In the genomic region with DNA sequence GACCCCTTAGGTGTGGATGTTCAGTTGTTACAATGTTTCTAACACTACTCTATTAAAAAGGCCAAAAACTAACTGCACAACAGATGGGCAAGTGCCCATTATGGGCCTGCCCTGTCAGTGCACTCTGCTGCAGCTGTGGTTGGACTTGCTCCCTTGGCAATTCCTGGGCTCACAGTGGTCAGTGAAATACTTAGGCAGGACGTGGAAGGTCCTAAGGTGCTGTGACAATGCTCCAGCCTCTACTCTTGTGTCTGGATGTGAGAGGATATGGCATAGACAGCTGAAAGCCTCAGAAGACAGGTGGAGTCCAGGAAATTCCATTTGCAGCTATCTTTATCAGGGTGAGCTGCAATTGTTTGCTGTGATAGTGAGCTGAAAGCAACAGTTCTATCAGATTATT, we compare ENCODE assay signal across 18 cellular contexts.
"Had no signal": no experiment of that assay in that cellular context is flagged by ENCODE, and none has a peak within 500 bp of the region (broad histone marks: within the 10 kb centered on the region; RNA-seq: fewer than 3 reads in every experiment).

No MANE protein-coding gene starts in this region.

- H3K27ac ChIP-seq: adrenal gland, cardiac muscle cell, hepatocyte, left lung, tibial artery, uterus had no signal

- H2AFZ ChIP-seq: hepatocyte had no signal

- H3K4me3 ChIP-seq: adrenal gland, cardiac muscle cell, hepatocyte, left lung, tibial artery, uterus had no signal

- H3K27me3 ChIP-seq: cardiac muscle cell, hepatocyte, left lung, tibial artery, uterus had no signal

- H3K79me2 ChIP-seq: hepatocyte had no signal

- H3K9me3 Mint-ChIP-seq: activated CD4-positive, alpha-beta memory T cell treated with anti-CD3 and anti-CD28 coated beads for 36 hours; activated T-cell treated with anti-CD3 and anti-CD28 coated beads, Interleukin-2, amount 50 U/mL, for 24 hours; naive thymus-derived CD8-positive, alpha-beta T cell; stimulated activated naive B cell treated with anti-CD40 and anti-IgM and Interleukin-4, amounts not matched to agents 10 μg/mL and 1 μg/mL and 100 μg/mL, for 72 hours had no signal

- H3K36me3 ChIP-seq: adrenal gland, cardiac muscle cell, left lung, tibial artery, uterus had no signal

- DNase-seq: activated CD4-positive, alpha-beta memory T cell treated with anti-CD3 and anti-CD28 coated beads for 36 hours; activated CD4-positive, alpha-beta T cell treated with anti-CD3 and anti-CD28 coated beads for 36 hours; activated effector memory CD4-positive, alpha-beta T cell treated with Interleukin-2 at 50 U/mL for 16 hours; activated naive CD4-positive, alpha-beta T cell treated with anti-CD3 and anti-CD28 coated beads, Interleukin-2, amount 50 U/mL, for 16 hours; activated T-cell treated with anti-CD3 and anti-CD28 coated beads, Interleukin-2, amount 50 U/mL, for 24 hours; adrenal gland; left lung; mammary epithelial cell; naive thymus-derived CD8-positive, alpha-beta T cell; stimulated activated CD4-positive, alpha-beta T cell treated with anti-CD3 and anti-CD28 coated beads, Interleukin-15, amount 100 ng/mL, for 24 hours; stimulated activated CD4-positive, alpha-beta T cell treated with anti-CD3 and anti-CD28 coated beads, Interleukin-4, amount 100 ng/mL, for 1 hour; stimulated activated naive B cell treated with anti-CD40 and anti-IgM and Interleukin-4, amounts not matched to agents 10 μg/mL and 1 μg/mL and 100 μg/mL, for 72 hours; T1000; tibial artery; uterus had no signal

- H3K27ac Mint-ChIP-seq: activated CD4-positive, alpha-beta memory T cell treated with anti-CD3 and anti-CD28 coated beads for 36 hours; activated CD4-positive, alpha-beta T cell treated with anti-CD3 and anti-CD28 coated beads for 36 hours; activated T-cell treated with anti-CD3 and anti-CD28 coated beads, Interleukin-2, amount 50 U/mL, for 24 hours; stimulated activated naive B cell treated with anti-CD40 and anti-IgM and Interleukin-4, amounts not matched to agents 10 μg/mL and 1 μg/mL and 100 μg/mL, for 72 hours had no signal

- H3K4me2 ChIP-seq: hepatocyte had no signal

- H3K36me3 Mint-ChIP-seq: activated CD4-positive, alpha-beta memory T cell treated with anti-CD3 and anti-CD28 coated beads for 36 hours; naive thymus-derived CD8-positive, alpha-beta T cell; stimulated activated naive B cell treated with anti-CD40 and anti-IgM and Interleukin-4, amounts not matched to agents 10 μg/mL and 1 μg/mL and 100 μg/mL, for 72 hours had no signal

- FAIRE-seq: endometrium had no signal

- H3K4me1 ChIP-seq: adrenal gland, left lung, tibial artery, uterus had no signal

- ATAC-seq: left lung; naive thymus-derived CD8-positive, alpha-beta T cell had no signal

- H3K9me3 ChIP-seq: adrenal gland, left lung, tibial artery, uterus had no signal

- H3K4me3 Mint-ChIP-seq: activated CD4-positive, alpha-beta memory T cell treated with anti-CD3 and anti-CD28 coated beads for 36 hours; activated CD4-positive, alpha-beta T cell treated with anti-CD3 and anti-CD28 coated beads for 36 hours; activated T-cell treated with anti-CD3 and anti-CD28 coated beads, Interleukin-2, amount 50 U/mL, for 24 hours; naive thymus-derived CD8-positive, alpha-beta T cell; stimulated activated naive B cell treated with anti-CD40 and anti-IgM and Interleukin-4, amounts not matched to agents 10 μg/mL and 1 μg/mL and 100 μg/mL, for 72 hours had no signal

- H3K4me1 Mint-ChIP-seq: stimulated activated naive B cell treated with anti-CD40 and anti-IgM and Interleukin-4, amounts not matched to agents 10 μg/mL and 1 μg/mL and 100 μg/mL, for 72 hours had no signal
